Comparison of ENCODE assay signal across 9 cellular contexts in genomic region chr7:4791738-4792536, GRCh38. TPM values are rescaled to one million over a fixed set of nuclear protein-coding genes. Genes with fewer than 3 reads are reported as not detected.
A peak's percentile ranks its signal among the peaks of the same experiment; 100 is the strongest.
DNase-seq lines count a peak whose midpoint lies in the region; ATAC-seq and TF ChIP-seq lines count a peak whose summit lies in the region.
"Had no signal": no experiment of that assay in that cellular context is flagged by ENCODE, and none has a peak within 500 bp of the region (broad histone marks: within the 10 kb centered on the region; RNA-seq: fewer than 3 reads in every experiment).

No MANE protein-coding gene starts in this region.

- H3K9me3 ChIP-seq in PC-9 (ENCODE audit: insufficient read depth, low read depth) = no peaks in the 10 kb centered on the region
- H3K9me3 ChIP-seq in osteoblast (ENCODE audit: low read depth, low read length) = no peaks in the 10 kb centered on the region
- H3K9me3 ChIP-seq: SJSA1 had no signal

- H3F3A ChIP-seq in PC-9 (ENCODE audit: insufficient read depth, low read depth) = 0 out of 2 replicates have a peak, but pooled peaks cover 6% of the 10 kb centered on the region

- no peak overlapping the region for H3K4me3 ChIP-seq in GM12864 (ENCODE audit: low read depth, low read length)
- H3K4me3 ChIP-seq in PC-9 = no peak overlapping the region
- H3K4me3 ChIP-seq in osteoblast (ENCODE audit: insufficient read depth, low read length) = no peak overlapping the region
- H3K4me3 ChIP-seq: SJSA1 had no signal

- H4K20me1 ChIP-seq in PC-9 (ENCODE audit: insufficient read depth) (peaks cover 10% of the 10 kb centered on the region; the same call in 1 of the 2 replicates), osteoblast (ENCODE audit: insufficient read depth, low read length) (no peaks in the 10 kb centered on the region)

- ATAC-seq in GM19455 (IDR thresholded peaks at IDR 0.05; ENCODE audit: unreplicated experiment) = no peak

- peaks cover 7% of the 10 kb centered on the region; the same call in 1 of the 2 replicates for H3K4me1 ChIP-seq in PC-9 (replicated peaks; ENCODE audit: insufficient read depth)
- H3K4me1 ChIP-seq in osteoblast (ENCODE audit: insufficient read depth, low read length) = peaks cover 5% of the 10 kb centered on the region
- H3K4me1 ChIP-seq: SJSA1 had no signal

- CTCF ChIA-PET in PC-9 (lab: Charles Lee) = no interaction called here

- H3K36me3 ChIP-seq in PC-9 (ENCODE audit: low read depth) (no peaks in the 10 kb centered on the region), osteoblast (ENCODE audit: insufficient read depth, low read length) (peaks cover 8% of the 10 kb centered on the region)

- no peaks in the 10 kb centered on the region for H3K9me2 ChIP-seq in PC-9 (ENCODE audit: insufficient read depth)

- H3K27ac ChIP-seq in PC-9 (no peak overlapping the region), osteoblast (ENCODE audit: low read depth, low read length) (no peak overlapping the region), temporal lobe (ENCODE audit: low read depth, low read length) (peak overlapping the region; percentile 36)
- H3K27ac ChIP-seq: SJSA1 had no signal

- intact Hi-C loops in PC-9 (cut with micrococcal nuclease; ENCODE audit: unreplicated experiment) = no loop called here

- TF ChIP-seq CTCF in GM12864 (IDR thresholded peaks at IDR 0.05; ENCODE audit: low read depth, low read length, missing control alignments) (peak; percentile 48), PC-9 (conservative IDR thresholded peaks at IDR 0.05) (peak; percentile 45), osteoblast (IDR thresholded peaks at IDR 0.05; ENCODE audit: extremely low read depth, low read depth, low read length) (peak; percentile 33)

- POLR2A ChIA-PET in PC-9 (lab: Charles Lee; ENCODE audit: unreplicated experiment) = no interaction called here

- no peak overlapping the region for H3K4me2 ChIP-seq in PC-9
- H3K4me2 ChIP-seq in osteoblast (ENCODE audit: insufficient read depth, low read length) = peak overlapping the region; percentile 36

- no peak for DNase-seq in GM12864 (ENCODE audit: low read depth)
- no peak for DNase-seq in PC-9
- DNase-seq in activated gamma-delta T cell treated with Interleukin-2 at 50 U/mL for 16 hours = peak; percentile 76
- peak; percentile 77 for DNase-seq in globus pallidus (ENCODE audit: low spot score)
- peak; percentile 96 for DNase-seq in osteoblast (ENCODE audit: insufficient read length, low spot score, missing footprints)
- no peak for DNase-seq in DMS79 treated with DMSO at 0.1 percent for 48 hours (lab: John Stamatoyannopoulos, UW)

- H2AFZ ChIP-seq in PC-9 (no peak overlapping the region), osteoblast (ENCODE audit: low read length) (no peak overlapping the region)

- H3K79me2 ChIP-seq in PC-9 (ENCODE audit: low read depth) (no peaks in the 10 kb centered on the region), osteoblast (ENCODE audit: insufficient read depth, low read length) (no peaks in the 10 kb centered on the region)

- no TSS peak for BruUV-seq in PC-9 (replicated peaks; lab: Mats Ljungman, UMichigan)

- H3K27me3 ChIP-seq in PC-9 (ENCODE audit: insufficient read depth, low read depth) (no peaks in the 10 kb centered on the region), osteoblast (ENCODE audit: insufficient read depth, low read length) (no peaks in the 10 kb centered on the region)
- H3K27me3 ChIP-seq: SJSA1 had no signal

RNA-seq across cellular contexts. Expression of gene AP5Z1, which starts 16.5 kb away (rescaled TPM):
- total RNA-seq in PC-9 (2021) (40.6 and 44.0 TPM in 2 replicates), osteoblast (63.9 and 73.1 TPM in 2 replicates), temporal lobe (9.3 TPM)

Comparison
In these comparisons a context has a peak if more than half of its experiments do, and no peak if none do; other contexts are left out.
1. DNase-seq: peak in activated gamma-delta T cell treated with Interleukin-2 at 50 U/mL for 16 hours (single experiment), globus pallidus (single experiment) and osteoblast (single experiment); none in GM12864 (single experiment), PC-9 (0 of 2) and DMS79 treated with DMSO at 0.1 percent for 48 hours (single experiment).
2. Peak in every context shown above with its lines, with median percentiles within 50 percentile points of each other: CTCF ChIP-seq.